ENCODE assay signal across 11 cellular contexts in the genomic region with DNA sequence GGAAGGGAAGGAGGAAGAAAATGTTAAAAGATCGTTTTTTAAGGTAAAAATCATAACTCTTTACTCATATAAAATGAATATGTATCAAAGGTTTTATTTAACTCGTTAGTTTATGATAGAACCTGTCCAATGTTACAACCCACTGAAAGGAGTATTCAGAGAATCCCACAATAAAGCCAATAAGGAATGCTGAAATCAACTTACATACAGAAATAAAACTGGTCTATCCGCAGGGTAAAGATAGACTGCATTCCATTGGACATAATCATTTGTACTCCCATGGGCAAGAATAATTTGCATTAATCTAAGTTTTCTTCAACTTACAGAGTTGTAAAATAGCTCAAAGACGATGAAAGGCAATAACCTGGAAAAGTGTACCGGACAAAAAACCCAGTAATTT. TPM values are rescaled to one million over a fixed set of nuclear protein-coding genes. Genes with fewer than 3 reads are reported as not detected.
A peak's percentile ranks its signal among the peaks of the same experiment; 100 is the strongest.
DNase-seq lines count a peak whose midpoint lies in the region; ATAC-seq and TF ChIP-seq lines count a peak whose summit lies in the region.
"Had no signal": no experiment of that assay in that cellular context is flagged by ENCODE, and none has a peak within 500 bp of the region (broad histone marks: within the 10 kb centered on the region; RNA-seq: fewer than 3 reads in every experiment).

No MANE protein-coding gene starts in this region.

- peak overlapping the region in 1 of 2 donors; percentile 88 for H3K27ac ChIP-seq in breast epithelium

- H3K27ac Mint-ChIP-seq in MCF 10A (ENCODE audit: low read depth, unreplicated experiment) (peak overlapping the region; percentile 97), T-cell (peak overlapping the region; percentile 97 to 98)
- peak overlapping the region in 1 of 2 donors; percentile 99 for H3K27ac Mint-ChIP-seq in stimulated activated naive CD8-positive, alpha-beta T cell treated with anti-CD3 and anti-CD28 coated beads, Interleukin-15, amount 100 ng/mL, for 72 hours
- H3K27ac Mint-ChIP-seq: endodermal cell had no signal

- H3K36me3 Mint-ChIP-seq in MCF 10A (ENCODE audit: insufficient read depth, unreplicated experiment) (peaks cover 10% of the 10 kb centered on the region), T-cell (peaks cover 19% of the 10 kb centered on the region)

- TSS peak; percentile 79 for BruUV-seq in MCF 10A (replicated peaks; lab: Mats Ljungman, UMichigan)

- DNase-seq in MCF 10A (ENCODE audit: unreplicated experiment), result peak; percentile 30
- no peak for DNase-seq in breast epithelium (ENCODE audit: low spot score in 2 of 2)
- no peak for DNase-seq in T-cell
- DNase-seq in fibroblast of mammary gland (ENCODE audit: low read depth), result peak; percentile 61
- DNase-seq in stimulated activated naive CD8-positive, alpha-beta T cell treated with anti-CD3 and anti-CD28 coated beads, Interleukin-15, amount 100 ng/mL, for 72 hours, result no peak
- no peak for DNase-seq in activated effector memory CD4-positive, alpha-beta T cell treated with Interleukin-2 at 50 U/mL for 16 hours
- no peak for DNase-seq in stimulated activated CD4-positive, alpha-beta T cell treated with anti-CD3 and anti-CD28 coated beads, Interleukin-2, amount 100 ng/mL, for 24 hours
- DNase-seq: endodermal cell, NCI-H1105 treated with DMSO at 0.1 percent for 48 hours had no signal

- intact Hi-C loops in MCF 10A (cut with micrococcal nuclease), result loop anchor here (1.0 to 10.0 kb wide), 5 partner anchors 9 to 336 kb away; a partner anchor contains a TSS
- intact Hi-C loops in breast epithelium (cut with DNase I; ENCODE audit: low total_unique reads), result loop anchor here (5.0 to 10.0 kb wide), 2 partner anchors 73 to 456 kb away; no protein-coding TSS in a partner anchor

- CTCF ChIA-PET in MCF 10A (lab: Yijun Ruan, JAX) (interaction anchor here (0.6 to 8.9 kb wide), 11 partner anchors 12 to 1063 kb away, joined by 3 to 189 read pairs (median 3); no protein-coding TSS in a partner anchor), T-cell (lab: Charles Lee) (interaction anchor here (0.6 to 0.8 kb wide), 5 partner anchors 138 to 1353 kb away, joined by 3 to 10 read pairs (median 5); a partner anchor contains a TSS)

- H3K4me1 ChIP-seq in breast epithelium, result peaks cover 0 to 7% of the 10 kb centered on the region in 2 donors

- no peaks in the 10 kb centered on the region for H3K36me3 ChIP-seq in breast epithelium

- H3K9me3 Mint-ChIP-seq in MCF 10A (ENCODE audit: unreplicated experiment) (peaks cover 6% of the 10 kb centered on the region), T-cell (peaks cover 0 to 11% (median 4%) of the 10 kb centered on the region in 3 donors)
- peaks cover 4 to 8% of the 10 kb centered on the region in 2 donors for H3K9me3 Mint-ChIP-seq in stimulated activated naive CD8-positive, alpha-beta T cell treated with anti-CD3 and anti-CD28 coated beads, Interleukin-15, amount 100 ng/mL, for 72 hours

- H3K4me3 Mint-ChIP-seq in MCF 10A (ENCODE audit: unreplicated experiment), result peak overlapping the region; percentile 77
- peak overlapping the region; percentile 84 to 90 (median 86) for H3K4me3 Mint-ChIP-seq in T-cell
- H3K4me3 Mint-ChIP-seq in stimulated activated naive CD8-positive, alpha-beta T cell treated with anti-CD3 and anti-CD28 coated beads, Interleukin-15, amount 100 ng/mL, for 72 hours, result peak overlapping the region; percentile 93 to 98
- H3K4me3 Mint-ChIP-seq: endodermal cell had no signal

- H3K4me1 Mint-ChIP-seq in MCF 10A (ENCODE audit: insufficient read depth, unreplicated experiment), result peaks cover 24% of the 10 kb centered on the region
- peaks cover 25 to 33% (median 31%) of the 10 kb centered on the region in 3 donors for H3K4me1 Mint-ChIP-seq in T-cell
- peaks cover 27% of the 10 kb centered on the region for H3K4me1 Mint-ChIP-seq in stimulated activated naive CD8-positive, alpha-beta T cell treated with anti-CD3 and anti-CD28 coated beads, Interleukin-15, amount 100 ng/mL, for 72 hours

- no peaks in the 10 kb centered on the region for H3K27me3 Mint-ChIP-seq in MCF 10A (ENCODE audit: insufficient read depth, unreplicated experiment)
- H3K27me3 Mint-ChIP-seq in T-cell, result peaks cover 0 to 8% of the 10 kb centered on the region in 2 donors
- H3K27me3 Mint-ChIP-seq in stimulated activated naive CD8-positive, alpha-beta T cell treated with anti-CD3 and anti-CD28 coated beads, Interleukin-15, amount 100 ng/mL, for 72 hours, result peaks cover 19% of the 10 kb centered on the region

- H3K27me3 ChIP-seq in breast epithelium, result no peaks in the 10 kb centered on the region

- no peak for ATAC-seq in T-cell (replicated peaks in 1 of 4)
- no peak for ATAC-seq in stimulated activated naive CD8-positive, alpha-beta T cell treated with anti-CD3 and anti-CD28 coated beads, Interleukin-15, amount 100 ng/mL, for 72 hours
- no peak for ATAC-seq in activated CD4-positive, CD25-positive, alpha-beta regulatory T cell treated with anti-CD3 and anti-CD28 coated beads, Interleukin-2, amount 50 U/mL, for 24 hours

- TF ChIP-seq POLR2A in breast epithelium (IDR thresholded peaks at IDR 0.05), result no peak

- H3K4me3 ChIP-seq in breast epithelium (no peak overlapping the region), fibroblast of mammary gland (ENCODE audit: control insufficient read depth, low read depth, low read length) (no peak overlapping the region)

- TF ChIP-seq CTCF in MCF 10A (IDR thresholded peaks at IDR 0.05; ENCODE audit: unreplicated experiment) (no peak), breast epithelium (IDR thresholded peaks at IDR 0.05) (no peak), fibroblast of mammary gland (conservative IDR thresholded peaks at IDR 0.05; ENCODE audit: control insufficient read depth, insufficient read depth, low read depth, low read length) (no peak)

- POLR2A ChIA-PET in MCF 10A (lab: Yijun Ruan, JAX), result interaction anchor here (0.9 to 5.3 kb wide), 21 partner anchors 11 to 464 kb away, joined by 3 to 65 read pairs (median 4); a partner anchor contains a TSS
- POLR2A ChIA-PET in T-cell (lab: Charles Lee), result interaction anchor here in 1 of 2 donors (1.0 kb wide), 1 partner anchor 61 kb away, joined by 9 read pairs; no protein-coding TSS in a partner anchor

- H3K9me3 ChIP-seq in breast epithelium, result no peaks in the 10 kb centered on the region

RNA-seq across cellular contexts. Expression of a gene that starts 17.9 kb away (rescaled TPM):
- 1.1 and 2.7 TPM in 2 replicates for total RNA-seq in MCF 10A (2022)
- 1 to 10 TPM in 1 of 3 donors, under 1 TPM in 1, not detected in 1; 0.16 to 3.5 TPM for total RNA-seq in breast epithelium
- total RNA-seq in T-cell, result not detected
- total RNA-seq: activated CD8-positive, alpha-beta memory T cell treated with anti-CD3 and anti-CD28 coated beads for 36 hours had no signal

RNA-seq across cellular contexts. Expression of a gene that starts 42.7 kb away (rescaled TPM):
- not detected in 2 replicates for total RNA-seq in MCF 10A (2022)
- total RNA-seq in breast epithelium, result 10 to 100 TPM; 19.2 to 52.8 (median 45.1) TPM
- under 1 TPM in 2 of 5 donors, not detected in 3; 0.10 to 0.20 TPM for total RNA-seq in T-cell
- total RNA-seq: activated CD8-positive, alpha-beta memory T cell treated with anti-CD3 and anti-CD28 coated beads for 36 hours had no signal

Comparison
In these comparisons a context has a peak if more than half of its experiments do, and no peak if none do; other contexts are left out.
1. DNase-seq: peak in MCF 10A (single experiment) and fibroblast of mammary gland (single experiment); none in breast epithelium (0 of 2), T-cell (0 of 34), stimulated activated naive CD8-positive, alpha-beta T cell treated with anti-CD3 and anti-CD28 coated beads, Interleukin-15, amount 100 ng/mL, for 72 hours (0 of 2), activated effector memory CD4-positive, alpha-beta T cell treated with Interleukin-2 at 50 U/mL for 16 hours (single experiment) and stimulated activated CD4-positive, alpha-beta T cell treated with anti-CD3 and anti-CD28 coated beads, Interleukin-2, amount 100 ng/mL, for 24 hours (0 of 2).
2. RNA of a gene that starts 42.7 kb away (total RNA-seq): 19.2 to 52.8 TPM in breast epithelium; 0.10 to 0.20 TPM in T-cell and not detected in MCF 10A; every median in the first group is over 10 times any median in the second.
3. Peak in every context shown above with its lines, with median percentiles within 50 percentile points of each other: H3K4me3 Mint-ChIP-seq.